In the genomic region with DNA sequence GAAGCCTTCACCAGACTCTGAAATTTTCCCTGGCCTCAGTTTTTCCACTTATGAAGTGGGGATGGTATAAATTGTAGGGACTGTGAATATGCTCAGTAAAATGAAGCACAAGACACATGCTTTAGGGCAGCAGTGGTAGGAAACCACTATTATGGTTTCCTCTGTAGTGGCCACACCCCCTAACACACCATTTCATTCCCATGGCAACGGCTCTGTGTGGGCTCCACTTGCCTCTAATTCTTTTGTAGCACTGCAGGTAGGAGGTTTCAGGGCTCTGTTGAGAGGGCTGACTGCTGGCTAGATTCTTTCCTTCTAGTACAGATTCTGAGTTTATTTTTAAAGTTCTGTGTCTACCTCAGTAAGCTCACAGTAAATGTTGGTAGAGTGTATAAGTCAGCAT, we compare ENCODE assay signal across 8 cellular contexts. TPM values are rescaled to one million over a fixed set of nuclear protein-coding genes. Genes with fewer than 3 reads are reported as not detected.
DNase-seq lines count a peak whose midpoint lies in the region; ATAC-seq and TF ChIP-seq lines count a peak whose summit lies in the region.

No MANE protein-coding gene starts in this region.

- no peak overlapping the region for H3K27ac ChIP-seq in brain microvascular endothelial cell

- H3K27me3 ChIP-seq in HAP-1 (ENCODE audit: low read depth) (no peaks in the 10 kb centered on the region), BE2C (no peaks in the 10 kb centered on the region), brain microvascular endothelial cell (replicated peaks) (no peaks in the 10 kb centered on the region)

- no peak overlapping the region for H3K4me3 ChIP-seq in HAP-1
- H3K4me3 ChIP-seq in BE2C (ENCODE audit: low read depth, low read length), result no peak overlapping the region
- no peak overlapping the region for H3K4me3 ChIP-seq in brain microvascular endothelial cell (ENCODE audit: low read depth, low read length)

- no peak for TF ChIP-seq CTCF in BE2C (IDR thresholded peaks at IDR 0.05; ENCODE audit: low read depth, low read length)
- TF ChIP-seq CTCF in brain microvascular endothelial cell (IDR thresholded peaks at IDR 0.05; ENCODE audit: low read depth, low read length, missing control alignments), result no peak

- no peaks in the 10 kb centered on the region; the same call in 1 of the 2 replicates for H3K36me3 ChIP-seq in HAP-1 (replicated peaks)
- no peaks in the 10 kb centered on the region for H3K36me3 ChIP-seq in BE2C
- no peaks in the 10 kb centered on the region for H3K36me3 ChIP-seq in brain microvascular endothelial cell (replicated peaks)

- in situ Hi-C loops in HAP-1 (cut with MboI; ENCODE audit: low sequenced_read_pairs) (no loop called here), brain microvascular endothelial cell (cut with HindIII; ENCODE audit: low pct_ligation_motif_present, low sequenced_read_pairs) (no loop called here)

- H3K9me3 ChIP-seq in HAP-1 (no peaks in the 10 kb centered on the region), BE2C (no peaks in the 10 kb centered on the region)

- DNase-seq in CD1c-positive myeloid dendritic cell (ENCODE audit: extremely low spot score) (peak; percentile 29), HAP-1 (ENCODE audit: low spot score in 2 of 2) (peak; percentile 22 to 58), RPMI7951 (ENCODE audit: low read depth) (peak; percentile 5), DMS153 (lab: John Stamatoyannopoulos, UW) (no peak), BE2C (no peak), brain microvascular endothelial cell (no peak)
- peak; percentile 81 for DNase-seq in central memory CD4-positive, alpha-beta T cell

- peaks cover 7% of the 10 kb centered on the region for H3K4me1 ChIP-seq in HAP-1
- no peaks in the 10 kb centered on the region for H3K4me1 ChIP-seq in BE2C

- no peak for ATAC-seq in HG02610 (IDR thresholded peaks at IDR 0.05; ENCODE audit: unreplicated experiment)

RNA-seq across cellular contexts. Expression of gene VMA21, which starts 3.5 kb away (rescaled TPM):
- total RNA-seq in RPMI7951 (2014; rRNA removed; shearing (Covaris generic)), result 60.3 and 63.6 TPM in 2 replicates
- polyA plus RNA-seq in BE2C (2012; ENCODE audit: insufficient read depth, insufficient read length, low read depth), result 8.2 TPM

Comparison
In these comparisons a context has a peak if more than half of its experiments do, and no peak if none do; other contexts are left out.
1. DNase-seq: peak in CD1c-positive myeloid dendritic cell (single experiment), HAP-1 (2 of 2), RPMI7951 (single experiment) and central memory CD4-positive, alpha-beta T cell (single experiment); none in DMS153 (single experiment), BE2C (single experiment) and brain microvascular endothelial cell (single experiment).